13 cellular contexts compared by ENCODE assay signal in genomic region chr5:133130387-133131118, GRCh38.
DNase-seq lines count a peak whose midpoint lies in the region; ATAC-seq and TF ChIP-seq lines count a peak whose summit lies in the region.
"Had no signal": no experiment of that assay in that cellular context is flagged by ENCODE, and none has a peak within 500 bp of the region (broad histone marks: within the 10 kb centered on the region; RNA-seq: fewer than 3 reads in every experiment).

No MANE protein-coding gene starts in this region.

- CTCF ChIA-PET in OCI-LY7 (lab: Charles Lee; ENCODE audit: unreplicated experiment), result no interaction called here

- no peaks in the 10 kb centered on the region for H4K20me1 ChIP-seq in OCI-LY7 (ENCODE audit: insufficient read depth, low read length)

- H3K9me3 ChIP-seq in OCI-LY7 (ENCODE audit: low read length), result no peaks in the 10 kb centered on the region

- H3K4me1 ChIP-seq in foreskin keratinocyte, result no peaks in the 10 kb centered on the region
- no peaks in the 10 kb centered on the region for H3K4me1 ChIP-seq in OCI-LY7 (ENCODE audit: insufficient read depth, low read length, poor library complexity, severe bottlenecking)

- BruUV-seq in OCI-LY7 (replicated peaks; lab: Mats Ljungman, UMichigan), result no TSS peak

- H3K79me2 ChIP-seq in OCI-LY7 (ENCODE audit: insufficient read depth, low read depth, low read length), result no peaks in the 10 kb centered on the region

- POLR2A ChIA-PET in OCI-LY7 (lab: Charles Lee), result interaction anchor here (0.5 to 0.7 kb wide), 5 partner anchors 14 to 414 kb away, joined by 3 to 5 read pairs (median 4); no protein-coding TSS in a partner anchor

- H3K27ac ChIP-seq in foreskin keratinocyte, result no peak overlapping the region
- no peak overlapping the region for H3K27ac ChIP-seq in OCI-LY7 (ENCODE audit: low read depth, low read length, poor library complexity, severe bottlenecking)
- H3K27ac ChIP-seq: GM23248 had no signal

- ATAC-seq in foreskin keratinocyte (peak; percentile 44), GM18511 (IDR thresholded peaks at IDR 0.05; ENCODE audit: unreplicated experiment) (no peak), GM21786 (IDR thresholded peaks at IDR 0.05; ENCODE audit: unreplicated experiment) (no peak)
- ATAC-seq: stimulated activated effector memory CD8-positive, alpha-beta T cell treated with anti-CD3 and anti-CD28 coated beads, Interleukin-12 subunit alpha, Interleukin-12 subunit beta, amount 100 ng/mL, for 72 hours had no signal

- no peaks in the 10 kb centered on the region for H3K36me3 ChIP-seq in OCI-LY7 (ENCODE audit: insufficient read depth, low read length)

- peak; percentile 72 for DNase-seq in A172 (ENCODE audit: low spot score)
- DNase-seq in ELR (ENCODE audit: low read depth), result peak; percentile 26
- DNase-seq in foreskin keratinocyte, result peak in 1 of 2 donors; percentile 28
- no peak for DNase-seq in ecto neural progenitor cell (ENCODE audit: low spot score)
- DNase-seq in OCI-LY7 (ENCODE audit: low spot score), result no peak
- DNase-seq: activated CD4-positive, CD25-positive, alpha-beta regulatory T cell treated with anti-CD3 and anti-CD28 coated beads, Interleukin-2, amount 50 U/mL, for 72 hours; central memory CD4-positive, alpha-beta T cell; GM23248; NCI-H1694 had no signal

- intact Hi-C loops in OCI-LY7 (cut with micrococcal nuclease; ENCODE audit: unreplicated experiment), result no loop called here

- H3K9me2 ChIP-seq in OCI-LY7 (ENCODE audit: insufficient read depth, low read length), result no peaks in the 10 kb centered on the region

- no peak overlapping the region for H3K4me3 ChIP-seq in OCI-LY7 (ENCODE audit: low read depth, low read length, poor library complexity, severe bottlenecking)
- H3K4me3 ChIP-seq: GM23248 had no signal

- no peak for TF ChIP-seq CTCF in foreskin keratinocyte (conservative IDR thresholded peaks at IDR 0.05)
- TF ChIP-seq CTCF in OCI-LY7 (conservative IDR thresholded peaks at IDR 0.05; ENCODE audit: low read length), result no peak

- no peak overlapping the region for H3K4me2 ChIP-seq in OCI-LY7 (ENCODE audit: low read length)

- H3K27me3 ChIP-seq in foreskin keratinocyte, result no peaks in the 10 kb centered on the region

- H2AFZ ChIP-seq in OCI-LY7 (ENCODE audit: low read length), result no peak overlapping the region
- H2AFZ ChIP-seq: GM23248 had no signal

TF ChIP-seq in PFSK-1, 5 proteins besides CTCF, POLR2A, EP300 and RAD21:
- TF ChIP-seq POLR2AphosphoS5 (IDR thresholded peaks at IDR 0.05; ENCODE audit: low read depth, low read length) (0 out of 2 replicates have a peak, but pooled peaks have one; percentile 33), REST (IDR thresholded peaks at IDR 0.05; ENCODE audit: insufficient read depth in 1 of 2, low read depth in 2 of 2, low read length in 2 of 2) (no peak; a peak in 1 of 4 replicates)

Comparison
In these comparisons a context has a peak if more than half of its experiments do, and no peak if none do; other contexts are left out.
1. DNase-seq: peak in A172 (single experiment) and ELR (single experiment); none in ecto neural progenitor cell (single experiment) and OCI-LY7 (single experiment).